ENCODE assay signal across 8 cellular contexts in genomic region chr17:40063034-40063765, GRCh38. TPM values are rescaled to one million over a fixed set of nuclear protein-coding genes. Genes with fewer than 3 reads are reported as not detected.
A peak's percentile ranks its signal among the peaks of the same experiment; 100 is the strongest.
DNase-seq lines count a peak whose midpoint lies in the region; ATAC-seq and TF ChIP-seq lines count a peak whose summit lies in the region.

No MANE protein-coding gene starts in this region.

- TF ChIP-seq CTCF in nephron progenitor cell (IDR thresholded peaks at IDR 0.05), result no peak
- TF ChIP-seq CTCF in GM20000 (IDR thresholded peaks at IDR 0.05; ENCODE audit: extremely low read depth, missing control alignments), result no peak

- CTCF ChIA-PET in activated CD4-positive, alpha-beta memory T cell treated with anti-CD3 and anti-CD28 coated beads for 36 hours (lab: Charles Lee), result interaction anchor here (0.7 to 6.2 kb wide), 10 partner anchors 9 to 104 kb away, joined by 3 to 156 read pairs (median 5); partner anchors contain the start of gene MED24

- H3K27me3 Mint-ChIP-seq in activated CD4-positive, alpha-beta memory T cell treated with anti-CD3 and anti-CD28 coated beads for 36 hours, result peaks cover 3% of the 10 kb centered on the region
- peaks cover 28% of the 10 kb centered on the region for H3K27me3 Mint-ChIP-seq in nephron progenitor cell (ENCODE audit: low read depth, poor library complexity)

- intact Hi-C loops in activated CD4-positive, alpha-beta memory T cell treated with anti-CD3 and anti-CD28 coated beads for 36 hours (cut with micrococcal nuclease), result loop anchor here (1.0 kb wide), 1 partner anchor 50 kb away; no protein-coding TSS in a partner anchor

- POLR2A ChIA-PET in activated CD4-positive, alpha-beta memory T cell treated with anti-CD3 and anti-CD28 coated beads for 36 hours (lab: Charles Lee), result interaction anchor here (1.2 kb wide), 1 partner anchor 9 kb away, joined by 5 read pairs; the partner anchor contains the start of gene MED24

- peaks cover 44% of the 10 kb centered on the region for H3K4me1 Mint-ChIP-seq in activated CD4-positive, alpha-beta memory T cell treated with anti-CD3 and anti-CD28 coated beads for 36 hours (ENCODE audit: low read depth)
- H3K4me1 Mint-ChIP-seq in nephron progenitor cell, result peaks cover 76% of the 10 kb centered on the region

- H3K36me3 Mint-ChIP-seq in activated CD4-positive, alpha-beta memory T cell treated with anti-CD3 and anti-CD28 coated beads for 36 hours, result no peaks in the 10 kb centered on the region
- no peaks in the 10 kb centered on the region for H3K36me3 Mint-ChIP-seq in nephron progenitor cell (ENCODE audit: low read depth)

- H3K4me3 Mint-ChIP-seq in activated CD4-positive, alpha-beta memory T cell treated with anti-CD3 and anti-CD28 coated beads for 36 hours, result peak overlapping the region; percentile 80
- H3K4me3 Mint-ChIP-seq in nephron progenitor cell, result peak overlapping the region; percentile 96

- ATAC-seq in GM19324 (IDR thresholded peaks at IDR 0.05; ENCODE audit: low FRiP score, unreplicated experiment) (peak; percentile 56), HG03378 (IDR thresholded peaks at IDR 0.05; ENCODE audit: unreplicated experiment) (no peak)

- no peaks in the 10 kb centered on the region for H3K9me3 Mint-ChIP-seq in activated CD4-positive, alpha-beta memory T cell treated with anti-CD3 and anti-CD28 coated beads for 36 hours
- H3K9me3 Mint-ChIP-seq in nephron progenitor cell, result no peaks in the 10 kb centered on the region

- DNase-seq in AG20443 (ENCODE audit: low spot score) (peak; percentile 48), fibroblast of gingiva (ENCODE audit: low read depth) (peak; percentile 43), nephron progenitor cell (peak; percentile 69), GM20000 (ENCODE audit: low spot score) (no peak)
- no peak for DNase-seq in Jurkat, Clone E6-1 (ENCODE audit: low read depth, low spot score)
- DNase-seq in activated CD4-positive, alpha-beta memory T cell treated with anti-CD3 and anti-CD28 coated beads for 36 hours, result peak; percentile 38

- peak overlapping the region; percentile 44 for H3K27ac Mint-ChIP-seq in activated CD4-positive, alpha-beta memory T cell treated with anti-CD3 and anti-CD28 coated beads for 36 hours
- no peak overlapping the region for H3K27ac Mint-ChIP-seq in nephron progenitor cell

- H3K4me3 ChIP-seq in Jurkat, Clone E6-1 (ENCODE audit: low read length), result peak overlapping the region; percentile 72

RNA-seq across cellular contexts. Expression of gene THRA, which starts 0.4 kb away (rescaled TPM):
- 28.9 TPM for polyA plus RNA-seq in Jurkat, Clone E6-1 (2012; ENCODE audit: insufficient read depth, insufficient read length)
- total RNA-seq in activated CD4-positive, alpha-beta memory T cell treated with anti-CD3 and anti-CD28 coated beads for 36 hours, result 10 to 100 TPM; 12.5 to 13.4 TPM

RNA-seq across cellular contexts. Expression of gene MED24, which starts 9.0 kb away (rescaled TPM):
- 94.8 TPM for polyA plus RNA-seq in Jurkat, Clone E6-1 (2012; ENCODE audit: insufficient read depth, insufficient read length)
- 10 to 100 TPM; 89.2 to 99.9 TPM for total RNA-seq in activated CD4-positive, alpha-beta memory T cell treated with anti-CD3 and anti-CD28 coated beads for 36 hours

RNA-seq across cellular contexts. Expression of gene NR1D1, which starts 37.2 kb away (rescaled TPM):
- 13.3 TPM for polyA plus RNA-seq in Jurkat, Clone E6-1 (2012; ENCODE audit: insufficient read depth, insufficient read length)
- 1 to 10 TPM; 6.7 to 7.3 TPM for total RNA-seq in activated CD4-positive, alpha-beta memory T cell treated with anti-CD3 and anti-CD28 coated beads for 36 hours

RNA-seq across cellular contexts. Expression of gene CSF3, which starts 48.0 kb away (rescaled TPM):
- polyA plus RNA-seq in Jurkat, Clone E6-1 (2012; ENCODE audit: insufficient read depth, insufficient read length), result not detected
- total RNA-seq in activated CD4-positive, alpha-beta memory T cell treated with anti-CD3 and anti-CD28 coated beads for 36 hours, result not detected

RNA-seq across cellular contexts. Expression of gene MSL1, which starts 58.6 kb away (rescaled TPM):
- polyA plus RNA-seq in Jurkat, Clone E6-1 (2012; ENCODE audit: insufficient read depth, insufficient read length), result 61.3 TPM
- 10 to 100 TPM; 77.9 to 80.6 TPM for total RNA-seq in activated CD4-positive, alpha-beta memory T cell treated with anti-CD3 and anti-CD28 coated beads for 36 hours

Comparison
In these comparisons a context has a peak if more than half of its experiments do, and no peak if none do; other contexts are left out.
1. DNase-seq: peak in AG20443 (single experiment), activated CD4-positive, alpha-beta memory T cell treated with anti-CD3 and anti-CD28 coated beads for 36 hours (single experiment), fibroblast of gingiva (single experiment) and nephron progenitor cell (single experiment); none in Jurkat, Clone E6-1 (single experiment) and GM20000 (single experiment).